In genomic region chr20:41482647-41483552, GRCh38 we compare ENCODE assay signal across 14 cellular contexts.
DNase-seq lines count a peak whose midpoint lies in the region; ATAC-seq, FAIRE-seq and TF ChIP-seq lines count a peak whose summit lies in the region.
"Had no signal": no experiment of that assay in that cellular context is flagged by ENCODE, and none has a peak within 500 bp of the region (broad histone marks: within the 10 kb centered on the region; RNA-seq: fewer than 3 reads in every experiment).

No MANE protein-coding gene starts in this region.

- H3K27ac ChIP-seq in K562 (ENCODE audit: extremely low read depth, low read depth, low read length), result no peak overlapping the region
- H3K27ac ChIP-seq: dorsolateral prefrontal cortex had no signal

- no peak overlapping the region for H2AFZ ChIP-seq in K562 (ENCODE audit: low read depth, low read length)

- in situ Hi-C loops in K562 (cut with MboI), result no loop called here

- H3K36me3 Mint-ChIP-seq in memory B cell, result peaks cover 59% of the 10 kb centered on the region

- H3K36me3 ChIP-seq in K562 (ENCODE audit: control insufficient read depth, insufficient read depth, low read length), result peaks cover 39% of the 10 kb centered on the region; the same call in 2 of the 3 replicates
- peaks cover 18% of the 10 kb centered on the region for H3K36me3 ChIP-seq in H7 (replicated peaks; ENCODE audit: control insufficient read depth, insufficient read depth, low read length)

- no peaks in the 10 kb centered on the region for H3K79me2 ChIP-seq in K562 (ENCODE audit: control insufficient read depth, insufficient read depth, low read length)

- no peak overlapping the region for H3K9ac ChIP-seq in K562 (ENCODE audit: insufficient read depth in 1 of 2, low read depth in 2 of 2, low read length in 2 of 2)

- H3K27me3 ChIP-seq in K562 (ENCODE audit: control insufficient read depth in 2 of 2, insufficient read depth in 2 of 2, low read length in 2 of 2) (no peaks in the 10 kb centered on the region), H7 (ENCODE audit: control insufficient read depth, insufficient read depth, low read length) (no peaks in the 10 kb centered on the region)
- H3K27me3 ChIP-seq: dorsolateral prefrontal cortex had no signal

- no peak for TF ChIP-seq POLR2A in K562 (conservative IDR thresholded peaks at IDR 0.05)

- no peaks in the 10 kb centered on the region for H3K9me3 Mint-ChIP-seq in memory B cell
- H3K9me3 Mint-ChIP-seq: CD4-positive, CD25-positive, alpha-beta regulatory T cell had no signal

- BruUV-seq in K562 (replicated peaks; lab: Mats Ljungman, UMichigan), result no TSS peak

- DNase-seq in AG08396 (ENCODE audit: low spot score) (peak; percentile 62), HTR-8/SVneo (ENCODE audit: insufficient read length, low spot score) (peak; percentile 82), K562 (ENCODE audit: extremely low read depth in 1 of 4, low spot score in 3 of 4) (no peak), memory B cell (ENCODE audit: low spot score in 2 of 2) (no peak), NCI-H146 treated with DMSO at 0.1 percent for 48 hours (lab: John Stamatoyannopoulos, UW; ENCODE audit: unreplicated experiment) (no peak), H7 (no peak), globus pallidus (ENCODE audit: low spot score) (no peak), activated T-cell treated with anti-CD3 and anti-CD28 coated beads for 4 hours (no peak)
- DNase-seq: activated naive CD4-positive, alpha-beta T cell treated with anti-CD3 and anti-CD28 coated beads for 36 hours; CD4-positive, CD25-positive, alpha-beta regulatory T cell; dorsolateral prefrontal cortex; NCI-H446 treated with DMSO at 0.1 percent for 48 hours; small intestine had no signal

- H3K4me2 ChIP-seq in K562 (ENCODE audit: insufficient read depth, low read length), result no peak overlapping the region

- H4K20me1 ChIP-seq in K562 (replicated peaks; ENCODE audit: control insufficient read depth, insufficient read depth, low read length), result no peaks in the 10 kb centered on the region

- intact Hi-C loops in K562 (cut with micrococcal nuclease), result no loop called here

- no peak for ATAC-seq in K562
- no peak for ATAC-seq in memory B cell (ENCODE audit: low read depth)

- peak overlapping the region; percentile 29 for H3K27ac Mint-ChIP-seq in memory B cell
- H3K27ac Mint-ChIP-seq: activated naive CD4-positive, alpha-beta T cell treated with anti-CD3 and anti-CD28 coated beads for 36 hours had no signal

- POLR2A ChIA-PET in K562 (lab: Yijun Ruan, JAX), result interaction anchor here (1.5 kb wide), 1 partner anchor 12 kb away, joined by 7 read pairs; no protein-coding TSS in a partner anchor

- 82% methylated on average over 6 of the region's 6 CpGs for WGBS in K562 (ENCODE audit: insufficient coverage, low coverage, missing lambda C conversion rate)

- H3K4me1 ChIP-seq in K562 (replicated peaks in 1 of 2; ENCODE audit: control insufficient read depth in 2 of 2, insufficient read depth in 2 of 2, low read length in 2 of 2), result no peaks in the 10 kb centered on the region; a peak in 1 of 5 replicates

- no peaks in the 10 kb centered on the region for H3K9me1 ChIP-seq in K562 (ENCODE audit: control insufficient read depth, insufficient read depth, low read length)

- CTCF ChIA-PET in K562 (lab: Yijun Ruan, JAX; ENCODE audit: low intra/inter-chr PET ratio), result no interaction called here

- H3K9me3 ChIP-seq in K562 (replicated peaks; ENCODE audit: control insufficient read depth, insufficient read depth, low read depth, low read length), result no peaks in the 10 kb centered on the region

- H3K27me3 Mint-ChIP-seq in memory B cell, result no peaks in the 10 kb centered on the region
- H3K27me3 Mint-ChIP-seq: CD4-positive, CD25-positive, alpha-beta regulatory T cell had no signal

- no peak overlapping the region for H3K4me3 Mint-ChIP-seq in memory B cell
- H3K4me3 Mint-ChIP-seq: activated naive CD4-positive, alpha-beta T cell treated with anti-CD3 and anti-CD28 coated beads for 36 hours; CD4-positive, CD25-positive, alpha-beta regulatory T cell had no signal

- no peak for TF ChIP-seq EP300 in K562 (IDR thresholded peaks at IDR 0.05; ENCODE audit: low read length)

- no peak overlapping the region for H3K4me3 ChIP-seq in K562
- H3K4me3 ChIP-seq in H7 (ENCODE audit: insufficient read depth, low read depth, low read length), result no peak overlapping the region
- H3K4me3 ChIP-seq: dorsolateral prefrontal cortex had no signal

- no peak for TF ChIP-seq RAD21 in K562 (CRISPR knock-in tag; conservative IDR thresholded peaks at IDR 0.05 in 1 of 2, IDR thresholded peaks at IDR 0.05 in 1 of 2)

- no peak for TF ChIP-seq CTCF in K562 (IDR thresholded peaks at IDR 0.05 in 2 of 3, conservative IDR thresholded peaks at IDR 0.05 in 1 of 3; ENCODE audit: insufficient read depth in 2 of 3, low read depth in 1 of 3, low read length in 3 of 3)

- H3K4me1 Mint-ChIP-seq in memory B cell, result peaks cover 4% of the 10 kb centered on the region

- FAIRE-seq in HTR-8/SVneo (lab: Jason Lieb, UNC) (peak; percentile 83), K562 (lab: Jason Lieb, UNC) (peak; percentile 51)
- FAIRE-seq: H1, small intestine had no signal

TF ChIP-seq in K562, 482 proteins besides CTCF, POLR2A, EP300 and RAD21:
- no peak for TF ChIP-seq SMC3 (conservative IDR thresholded peaks at IDR 0.05; ENCODE audit: insufficient read depth, low read depth, low read length)
- no peak for TF ChIP-seq ZNF586 (CRISPR knock-in tag; conservative IDR thresholded peaks at IDR 0.05)
- no peak for TF ChIP-seq ELF2 (CRISPR knock-in tag; IDR thresholded peaks at IDR 0.05)
- TF ChIP-seq PML (IDR thresholded peaks at IDR 0.05; ENCODE audit: low read length), result no peak
- TF ChIP-seq ATF7 (IDR thresholded peaks at IDR 0.05), result no peak
- no peak for TF ChIP-seq ZNF398 (CRISPR knock-in tag; IDR thresholded peaks at IDR 0.05)
- no peak for TF ChIP-seq XRCC5 (IDR thresholded peaks at IDR 0.05; ENCODE audit: low read depth, low read length)
- no peak for TF ChIP-seq GMEB1 (CRISPR knock-in tag; IDR thresholded peaks at IDR 0.05)
- no peak for TF ChIP-seq HMBOX1 (IDR thresholded peaks at IDR 0.05)
- no peak for TF ChIP-seq KAT2B (IDR thresholded peaks at IDR 0.05; ENCODE audit: low read depth, low read length)
- no peak for TF ChIP-seq ILK (tag; IDR thresholded peaks at IDR 0.05; ENCODE audit: borderline replicate concordance, low read depth)
- TF ChIP-seq HDAC3 (IDR thresholded peaks at IDR 0.05; ENCODE audit: borderline replicate concordance, partially characterized antibody), result no peak
TF ChIP-seq in K562: peak in this region for 0.

Comparison
In these comparisons a context has a peak if more than half of its experiments do, and no peak if none do; other contexts are left out.
1. DNase-seq: peak in AG08396 (single experiment) and HTR-8/SVneo (single experiment); none in K562 (0 of 4), memory B cell (0 of 2), NCI-H146 treated with DMSO at 0.1 percent for 48 hours (single experiment), H7 (single experiment), globus pallidus (single experiment) and activated T-cell treated with anti-CD3 and anti-CD28 coated beads for 4 hours (single experiment).